10 cellular contexts compared by ENCODE assay signal in genomic region chr19:54434112-54434861, GRCh38.
A peak's percentile ranks its signal among the peaks of the same experiment; 100 is the strongest.
DNase-seq lines count a peak whose midpoint lies in the region; ATAC-seq and TF ChIP-seq lines count a peak whose summit lies in the region.
"Had no signal": no experiment of that assay in that cellular context is flagged by ENCODE, and none has a peak within 500 bp of the region (broad histone marks: within the 10 kb centered on the region; RNA-seq: fewer than 3 reads in every experiment).

No MANE protein-coding gene starts in this region.

- DNase-seq in NCI-H82 treated with DMSO at 0.1 percent for 48 hours (lab: John Stamatoyannopoulos, UW; ENCODE audit: unreplicated experiment) (peak; percentile 17), islet precursor cell (peak; percentile 47)
- no peak for DNase-seq in stimulated activated CD4-positive, alpha-beta T cell treated with anti-CD3 and anti-CD28 coated beads, Interleukin-4, amount 100 ng/mL, for 1 hour
- DNase-seq: NCI-H1092 treated with DMSO at 0.1 percent for 48 hours, NCI-H774, SJCRH30 had no signal

- H3K27ac ChIP-seq in C4-2B: peak overlapping the region; percentile 77; the same call in 1 of the 2 replicates
- H3K27ac ChIP-seq: adrenal gland, SJCRH30 had no signal

- TF ChIP-seq CTCF in C4-2B (conservative IDR thresholded peaks at IDR 0.05): no peak

- no peak for ATAC-seq in GM18517 (IDR thresholded peaks at IDR 0.05; ENCODE audit: unreplicated experiment)
- ATAC-seq in GM18868 (IDR thresholded peaks at IDR 0.05; ENCODE audit: unreplicated experiment): no peak
